ENCODE assay signal across 8 cellular contexts in genomic region chr11:2902784-2903671, GRCh38. TPM values are rescaled to one million over a fixed set of nuclear protein-coding genes. Genes with fewer than 3 reads are reported as not detected.
DNase-seq lines count a peak whose midpoint lies in the region; ATAC-seq and TF ChIP-seq lines count a peak whose summit lies in the region.

No MANE protein-coding gene starts in this region.

- no peaks in the 10 kb centered on the region for H3K9me2 ChIP-seq in OCI-LY7 (ENCODE audit: insufficient read depth, low read length)

- intact Hi-C loops in OCI-LY7 (cut with micrococcal nuclease; ENCODE audit: unreplicated experiment) = no loop called here
- intact Hi-C loops in sigmoid colon (cut with DNase I) = loop anchor here (10.0 kb wide), 1 partner anchor 262 kb away; the partner anchor contains the start of gene OSBPL5

- peak overlapping the region; percentile 86 for H3K4me2 ChIP-seq in OCI-LY7 (ENCODE audit: low read length)

- CTCF ChIA-PET in OCI-LY7 (lab: Charles Lee; ENCODE audit: unreplicated experiment) = interaction anchor here (0.5 kb wide), 1 partner anchor 10 kb away, joined by 3 read pairs; no protein-coding TSS in a partner anchor

- DNase-seq in OCI-LY7 (ENCODE audit: low spot score) = no peak
- no peak for DNase-seq in fibroblast of villous mesenchyme (ENCODE audit: low read depth)
- DNase-seq in sigmoid colon = no peak
- DNase-seq in CD1c-positive myeloid dendritic cell (ENCODE audit: extremely low spot score) = no peak
- no peak for DNase-seq in activated gamma-delta T cell treated with Interleukin-2 at 50 U/mL for 16 hours
- DNase-seq in activated effector memory CD4-positive, alpha-beta T cell treated with anti-CD3 and anti-CD28 coated beads, Interleukin-2, amount 50 U/mL, for 16 hours = no peak

- H3K27ac ChIP-seq in OCI-LY7 (ENCODE audit: low read depth, low read length, poor library complexity, severe bottlenecking) = no peak overlapping the region
- H3K27ac ChIP-seq in sigmoid colon = peak overlapping the region in 3 of 4 donors; percentile 75 to 81 (median 79)

- no peaks in the 10 kb centered on the region for H4K20me1 ChIP-seq in OCI-LY7 (ENCODE audit: insufficient read depth, low read length)

- H3K4me3 ChIP-seq in OCI-LY7 (ENCODE audit: low read depth, low read length, poor library complexity, severe bottlenecking) (peak overlapping the region; percentile 75), fibroblast of villous mesenchyme (ENCODE audit: low read depth, low read length) (peak overlapping the region; percentile 71), sigmoid colon (peak overlapping the region; percentile 47 to 87 (median 67))

- POLR2A ChIA-PET in OCI-LY7 (lab: Charles Lee) = interaction anchor here (1.0 kb wide), 1 partner anchor 15 kb away, joined by 8 read pairs; no protein-coding TSS in a partner anchor

- TF ChIP-seq EP300 in sigmoid colon (IDR thresholded peaks at IDR 0.05) = no peak

- ATAC-seq in GM19372 (IDR thresholded peaks at IDR 0.05; ENCODE audit: low read depth, unreplicated experiment) = peak; percentile 6
- no peak for ATAC-seq in HG03520 (IDR thresholded peaks at IDR 0.05; ENCODE audit: unreplicated experiment)

- H3K79me2 ChIP-seq in OCI-LY7 (ENCODE audit: insufficient read depth, low read depth, low read length) = no peaks in the 10 kb centered on the region

- peak overlapping the region; percentile 66; the same call in 1 of the 2 replicates for H2AFZ ChIP-seq in OCI-LY7 (ENCODE audit: low read length)

- BruUV-seq in OCI-LY7 (replicated peaks; lab: Mats Ljungman, UMichigan) = no TSS peak

- H3K4me1 ChIP-seq in OCI-LY7 (ENCODE audit: insufficient read depth, low read length, poor library complexity, severe bottlenecking) = peaks cover 5% of the 10 kb centered on the region
- H3K4me1 ChIP-seq in sigmoid colon = peaks cover 0 to 26% (median 16%) of the 10 kb centered on the region in 4 donors

- no peaks in the 10 kb centered on the region for H3K9me3 ChIP-seq in OCI-LY7 (ENCODE audit: low read length)
- H3K9me3 ChIP-seq in sigmoid colon = no peaks in the 10 kb centered on the region

- peak in 1 of 2 donors; percentile 0 for TF ChIP-seq POLR2A in sigmoid colon (IDR thresholded peaks at IDR 0.05)

- H3K27me3 ChIP-seq in sigmoid colon = peaks cover 0 to 13% (median 4%) of the 10 kb centered on the region in 3 donors

- 20 to 69% methylated on average over 23 of the region's 23 CpGs for WGBS in sigmoid colon, 2 donors

- no peak for TF ChIP-seq CTCF in OCI-LY7 (conservative IDR thresholded peaks at IDR 0.05; ENCODE audit: low read length)
- TF ChIP-seq CTCF in fibroblast of villous mesenchyme (IDR thresholded peaks at IDR 0.05; ENCODE audit: insufficient read depth, low read depth, low read length) = no peak
- TF ChIP-seq CTCF in sigmoid colon (IDR thresholded peaks at IDR 0.05) = no peak

- H3K36me3 ChIP-seq in OCI-LY7 (ENCODE audit: insufficient read depth, low read length) (no peaks in the 10 kb centered on the region), sigmoid colon (no peaks in the 10 kb centered on the region)

RNA-seq across cellular contexts. Expression of gene CDKN1C, which starts 17.5 kb away (rescaled TPM):
- 0.13 TPM in 1 of 2 replicates, not detected in the other for total RNA-seq in OCI-LY7 (2014; rRNA removed; shearing (Covaris generic))
- 0.55 and 0.59 TPM in 2 replicates for total RNA-seq in OCI-LY7 (2022)
- 3.9 and 8.7 TPM in 2 replicates for total RNA-seq in fibroblast of villous mesenchyme
- total RNA-seq in sigmoid colon = 10 to 100 TPM; 37.2 to 54.3 (median 47.4) TPM
- polyA plus RNA-seq in sigmoid colon = 10 to 100 TPM in 1 of 3 donors, 1 to 10 TPM in 2; 5.3 to 14.4 (median 7.9) TPM

RNA-seq across cellular contexts. Expression of gene PHLDA2, which starts 26.2 kb away (rescaled TPM):
- total RNA-seq in OCI-LY7 (2014; rRNA removed; shearing (Covaris generic)) = 0.16 and 1.0 TPM in 2 replicates
- total RNA-seq in OCI-LY7 (2022) = 0.34 and 0.50 TPM in 2 replicates
- 7.3 and 13.2 TPM in 2 replicates for total RNA-seq in fibroblast of villous mesenchyme
- 1 to 10 TPM in 1 of 4 donors, not detected in 3; 1.7 TPM for total RNA-seq in sigmoid colon
- polyA plus RNA-seq in sigmoid colon = 10 to 100 TPM; 33.0 to 37.9 (median 37.8) TPM
